9 cellular contexts compared by ENCODE assay signal in genomic region chr6:73969982-73970960, GRCh38.
A peak's percentile ranks its signal among the peaks of the same experiment; 100 is the strongest.
DNase-seq lines count a peak whose midpoint lies in the region; ATAC-seq, FAIRE-seq and TF ChIP-seq lines count a peak whose summit lies in the region.
"Had no signal": no experiment of that assay in that cellular context is flagged by ENCODE, and none has a peak within 500 bp of the region (broad histone marks: within the 10 kb centered on the region; RNA-seq: fewer than 3 reads in every experiment).

No MANE protein-coding gene starts in this region.

- peak; percentile 74 for ATAC-seq in HepG2

- H3K4me1 ChIP-seq in HepG2 (ENCODE audit: insufficient read depth, low read length), result no peaks in the 10 kb centered on the region

- CTCF ChIA-PET in HepG2 (lab: Yijun Ruan, JAX; ENCODE audit: low intra/inter-chr PET ratio, low total read pairs), result interaction anchor here (1.5 kb wide), 1 partner anchor 1239 kb away, joined by 6 read pairs; no protein-coding TSS in a partner anchor

- H4K20me1 ChIP-seq in HepG2 (ENCODE audit: insufficient read depth, low read length), result no peaks in the 10 kb centered on the region

- TF ChIP-seq POLR2A in HepG2 (IDR thresholded peaks at IDR 0.05; ENCODE audit: insufficient read depth in 1 of 2, low read depth in 2 of 2, low read length in 2 of 2), result no peak

- no peak overlapping the region for H3K27ac Mint-ChIP-seq in activated CD4-positive, alpha-beta T cell treated with anti-CD3 and anti-CD28 coated beads, Interleukin-2, amount 10 ng/mL, durations not matched to agents 24 days and 14 days
- H3K27ac Mint-ChIP-seq: stimulated activated naive CD8-positive, alpha-beta T cell treated with anti-CD3 and anti-CD28 coated beads, Interleukin-15, Interleukin-2, amounts not matched to agents 100 ng/mL and 50 ng/mL, for 24 hours had no signal

- no peak overlapping the region for H2AFZ ChIP-seq in HepG2 (ENCODE audit: low read length)

- H3K36me3 Mint-ChIP-seq in activated CD4-positive, alpha-beta T cell treated with anti-CD3 and anti-CD28 coated beads, Interleukin-2, amount 10 ng/mL, durations not matched to agents 24 days and 14 days (ENCODE audit: low read depth), result no peaks in the 10 kb centered on the region

- H3K27ac ChIP-seq in HepG2 (ENCODE audit: extremely low read length, insufficient read depth, low read length), result no peak overlapping the region

- peak; percentile 62 for FAIRE-seq in HepG2 (lab: Jason Lieb, UNC)

- 42% methylated on average over 7 of the region's 7 CpGs for WGBS in HepG2 (ENCODE audit: low lambda C conversion rate)

- DNase-seq in A172 (ENCODE audit: low spot score) (peak; percentile 57), NCI-H2029 treated with DMSO at 0.1 percent for 48 hours (lab: John Stamatoyannopoulos, UW) (peak; percentile 3), cerebellar cortex (ENCODE audit: low spot score) (peak; percentile 32), HepG2 (ENCODE audit: low spot score) (peak; percentile 52), GM19240 (ENCODE audit: insufficient read length, low spot score) (no peak), UCSD-AML1 (lab: John Stamatoyannopoulos, UW; ENCODE audit: unreplicated experiment) (no peak)
- DNase-seq in activated CD4-positive, alpha-beta T cell treated with anti-CD3 and anti-CD28 coated beads, Interleukin-2, amount 10 ng/mL, durations not matched to agents 24 days and 14 days, result no peak

- H3K4me3 ChIP-seq in HepG2 (replicated peaks in 1 of 3; ENCODE audit: insufficient read depth in 1 of 3, low read depth in 2 of 3, low read length in 3 of 3), result no peak overlapping the region

- no peaks in the 10 kb centered on the region for H3K79me2 ChIP-seq in HepG2 (ENCODE audit: insufficient read depth, low read length)

- in situ Hi-C loops in HepG2 (cut with HindIII; ENCODE audit: extremely low pct_ligation_motif_present, low pct_unique_long_range_greater_than_20kb), result loop anchor here (25.0 kb wide), 1 partner anchor 1242 kb away; the partner anchor contains the start of gene COL12A1

- H3K27me3 Mint-ChIP-seq in activated CD4-positive, alpha-beta T cell treated with anti-CD3 and anti-CD28 coated beads, Interleukin-2, amount 10 ng/mL, durations not matched to agents 24 days and 14 days, result no peaks in the 10 kb centered on the region

- intact Hi-C loops in HepG2 (cut with micrococcal nuclease; ENCODE audit: unreplicated experiment), result loop anchor here (2.0 kb wide), 1 partner anchor 1239 kb away; no protein-coding TSS in a partner anchor
- intact Hi-C loops in activated CD4-positive, alpha-beta T cell treated with anti-CD3 and anti-CD28 coated beads, Interleukin-2, amount 10 ng/mL, durations not matched to agents 24 days and 14 days (cut with micrococcal nuclease), result loop anchor here (1.0 to 5.0 kb wide), 2 partner anchors 233 to 1241 kb away; no protein-coding TSS in a partner anchor

- H3K9me3 ChIP-seq in HepG2 (ENCODE audit: low read length), result no peaks in the 10 kb centered on the region

- POLR2A ChIA-PET in HepG2 (lab: Yijun Ruan, JAX), result no interaction called here

- peak; percentile 39; the same call in 1 of the 2 replicates for TF ChIP-seq CTCF in GM12874 (IDR thresholded peaks at IDR 0.05; ENCODE audit: insufficient read depth, low read depth, low read length)
- peak; percentile 56 for TF ChIP-seq CTCF in HepG2 (CRISPR knock-in tag; IDR thresholded peaks at IDR 0.05)

- no TSS peak for BruUV-seq in HepG2 (replicated peaks; lab: Mats Ljungman, UMichigan)

- H3K9ac ChIP-seq in HepG2 (ENCODE audit: insufficient read depth, low read depth, low read length), result no peak overlapping the region

- no peak for TF ChIP-seq RAD21 in HepG2 (CRISPR knock-in tag; IDR thresholded peaks at IDR 0.05)

- no peaks in the 10 kb centered on the region for H3K9me3 Mint-ChIP-seq in activated CD4-positive, alpha-beta T cell treated with anti-CD3 and anti-CD28 coated beads, Interleukin-2, amount 10 ng/mL, durations not matched to agents 24 days and 14 days
- H3K9me3 Mint-ChIP-seq: stimulated activated naive CD8-positive, alpha-beta T cell treated with anti-CD3 and anti-CD28 coated beads, Interleukin-15, Interleukin-2, amounts not matched to agents 100 ng/mL and 50 ng/mL, for 24 hours had no signal

- H3K4me3 Mint-ChIP-seq in activated CD4-positive, alpha-beta T cell treated with anti-CD3 and anti-CD28 coated beads, Interleukin-2, amount 10 ng/mL, durations not matched to agents 24 days and 14 days, result no peak overlapping the region
- H3K4me3 Mint-ChIP-seq: stimulated activated naive CD8-positive, alpha-beta T cell treated with anti-CD3 and anti-CD28 coated beads, Interleukin-15, Interleukin-2, amounts not matched to agents 100 ng/mL and 50 ng/mL, for 24 hours had no signal

- no peaks in the 10 kb centered on the region for H3K4me1 Mint-ChIP-seq in activated CD4-positive, alpha-beta T cell treated with anti-CD3 and anti-CD28 coated beads, Interleukin-2, amount 10 ng/mL, durations not matched to agents 24 days and 14 days

- H3K36me3 ChIP-seq in HepG2 (replicated peaks in 1 of 2; ENCODE audit: control insufficient read depth in 1 of 2, insufficient read depth in 2 of 2, low read length in 2 of 2), result no peaks in the 10 kb centered on the region

- H3K27me3 ChIP-seq in HepG2 (ENCODE audit: control insufficient read depth in 1 of 2, insufficient read depth in 2 of 2, low read length in 2 of 2), result no peaks in the 10 kb centered on the region

- H3K4me2 ChIP-seq in HepG2 (ENCODE audit: low read depth, low read length), result no peak overlapping the region

- TF ChIP-seq EP300 in HepG2 (IDR thresholded peaks at IDR 0.05; ENCODE audit: low read depth in 2 of 2, low read length in 2 of 2) (no peak), HepG2 (CRISPR knock-in tag; IDR thresholded peaks at IDR 0.05; ENCODE audit: borderline replicate concordance) (no peak)

TF ChIP-seq in HepG2, 621 proteins besides CTCF, POLR2A, EP300 and RAD21 (continues in another document):
- TF ChIP-seq ESRRA (CRISPR knock-in tag; IDR thresholded peaks at IDR 0.05; ENCODE audit: low read depth), result no peak
- peak in 1 of 2 experiments; percentile 94; a peak in 2 of 4 replicates for TF ChIP-seq ATF4 (CRISPR knock-in tag; IDR thresholded peaks at IDR 0.05)
- TF ChIP-seq CEBPG (CRISPR knock-in tag; IDR thresholded peaks at IDR 0.05), result peak; percentile 66; the same call in 1 of the 2 replicates
- TF ChIP-seq SMAD9 (CRISPR knock-in tag; IDR thresholded peaks at IDR 0.05), result no peak
- no peak for TF ChIP-seq RBM39 (IDR thresholded peaks at IDR 0.05; ENCODE audit: low read depth, low read length, poor library complexity, severe bottlenecking)
- no peak for TF ChIP-seq ARID3A (IDR thresholded peaks at IDR 0.05; ENCODE audit: low read depth, low read length)
- no peak for TF ChIP-seq HOXA9 (CRISPR knock-in tag; IDR thresholded peaks at IDR 0.05; ENCODE audit: borderline replicate concordance)
- peak; percentile 16; the same call in 1 of the 2 replicates for TF ChIP-seq MAFF (IDR thresholded peaks at IDR 0.05; ENCODE audit: low read depth, low read length)
- TF ChIP-seq CBX2 (IDR thresholded peaks at IDR 0.05; ENCODE audit: low read depth, low read length), result no peak
- TF ChIP-seq CBX2 (CRISPR knock-in tag; IDR thresholded peaks at IDR 0.05; ENCODE audit: low read depth), result no peak
- TF ChIP-seq MAX (IDR thresholded peaks at IDR 0.05), result no peak
- peak; percentile 49 for TF ChIP-seq STAG1 (CRISPR knock-in tag; IDR thresholded peaks at IDR 0.05)
- no peak for TF ChIP-seq CENPT (CRISPR knock-in tag; IDR thresholded peaks at IDR 0.05; ENCODE audit: low read depth)
- TF ChIP-seq GTF3A (CRISPR knock-in tag; conservative IDR thresholded peaks at IDR 0.05), result no peak
- peak in 1 of 2 experiments; percentile 28; a peak in 1 of 4 replicates for TF ChIP-seq MAFK (conservative IDR thresholded peaks at IDR 0.05 in 1 of 2, IDR thresholded peaks at IDR 0.05 in 1 of 2; ENCODE audit: low read length in 2 of 2)
- no peak for TF ChIP-seq ZNF772 (CRISPR knock-in tag; IDR thresholded peaks at IDR 0.05)

Comparison
In these comparisons a context has a peak if more than half of its experiments do, and no peak if none do; other contexts are left out.
1. DNase-seq: peak in A172 (single experiment), NCI-H2029 treated with DMSO at 0.1 percent for 48 hours (single experiment), cerebellar cortex (single experiment) and HepG2 (single experiment); none in activated CD4-positive, alpha-beta T cell treated with anti-CD3 and anti-CD28 coated beads, Interleukin-2, amount 10 ng/mL, durations not matched to agents 24 days and 14 days (single experiment), GM19240 (single experiment) and UCSD-AML1 (single experiment).